ENCODE assay signal across 1 cellular context in the genomic region with DNA sequence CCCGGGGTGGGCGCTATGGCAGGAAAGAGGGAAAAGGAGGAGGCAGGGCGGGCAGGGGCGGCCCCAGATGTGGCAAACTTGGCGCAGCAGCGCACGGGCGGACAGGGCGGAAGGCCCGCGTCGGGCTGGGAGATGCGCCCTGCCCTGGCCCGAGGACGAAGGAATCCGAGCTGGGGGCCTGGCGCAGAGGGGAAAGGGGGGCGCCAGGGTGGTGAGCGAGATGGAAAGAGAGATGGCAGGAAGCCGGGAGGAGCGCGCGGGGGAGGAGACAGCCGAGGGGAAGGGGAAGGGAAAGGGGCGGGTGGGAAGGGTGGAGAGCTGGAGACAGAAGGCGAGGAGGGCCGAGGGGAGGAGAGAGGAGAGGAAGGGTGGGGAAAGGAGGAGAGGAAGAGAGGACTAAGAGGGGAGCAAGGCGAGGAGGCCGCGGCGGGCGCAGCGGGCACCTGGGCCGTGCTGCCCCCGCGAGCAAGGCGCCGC.
TF ChIP-seq lines count a peak whose summit lies in the region.

A gene (plus strand): TSS at position 380 of the 477 bp plus-strand sequence. CDS start 147 bp downstream, outside the sequence.

TF ChIP-seq in WTC11, 78 proteins besides CTCF, POLR2A, EP300 and RAD21 (continued from another document):
- TF ChIP-seq, protein P1, sequence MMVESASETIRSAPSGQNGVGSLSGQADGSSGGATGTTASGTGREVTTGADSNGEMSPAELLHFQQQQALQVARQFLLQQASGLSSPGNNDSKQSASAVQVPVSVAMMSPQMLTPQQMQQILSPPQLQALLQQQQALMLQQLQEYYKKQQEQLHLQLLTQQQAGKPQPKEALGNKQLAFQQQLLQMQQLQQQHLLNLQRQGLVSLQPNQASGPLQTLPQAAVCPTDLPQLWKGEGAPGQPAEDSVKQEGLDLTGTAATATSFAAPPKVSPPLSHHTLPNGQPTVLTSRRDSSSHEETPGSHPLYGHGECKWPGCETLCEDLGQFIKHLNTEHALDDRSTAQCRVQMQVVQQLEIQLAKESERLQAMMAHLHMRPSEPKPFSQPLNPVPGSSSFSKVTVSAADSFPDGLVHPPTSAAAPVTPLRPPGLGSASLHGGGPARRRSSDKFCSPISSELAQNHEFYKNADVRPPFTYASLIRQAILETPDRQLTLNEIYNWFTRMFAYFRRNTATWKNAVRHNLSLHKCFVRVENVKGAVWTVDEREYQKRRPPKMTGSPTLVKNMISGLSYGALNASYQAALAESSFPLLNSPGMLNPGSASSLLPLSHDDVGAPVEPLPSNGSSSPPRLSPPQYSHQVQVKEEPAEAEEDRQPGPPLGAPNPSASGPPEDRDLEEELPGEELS (CRISPR knock-in tag; IDR thresholded peaks at IDR 0.05) = no peak
- TF ChIP-seq CBFB (CRISPR knock-in tag; IDR thresholded peaks at IDR 0.05; ENCODE audit: low read depth) = no peak
- TF ChIP-seq ZNF232 (CRISPR knock-in tag; IDR thresholded peaks at IDR 0.05) = 0 out of 2 replicates have a peak, but pooled peaks have one; percentile 48
- TF ChIP-seq, protein P2, sequence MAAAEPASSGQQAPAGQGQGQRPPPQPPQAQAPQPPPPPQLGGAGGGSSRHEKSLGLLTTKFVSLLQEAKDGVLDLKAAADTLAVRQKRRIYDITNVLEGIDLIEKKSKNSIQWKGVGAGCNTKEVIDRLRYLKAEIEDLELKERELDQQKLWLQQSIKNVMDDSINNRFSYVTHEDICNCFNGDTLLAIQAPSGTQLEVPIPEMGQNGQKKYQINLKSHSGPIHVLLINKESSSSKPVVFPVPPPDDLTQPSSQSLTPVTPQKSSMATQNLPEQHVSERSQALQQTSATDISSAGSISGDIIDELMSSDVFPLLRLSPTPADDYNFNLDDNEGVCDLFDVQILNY (CRISPR knock-in tag; IDR thresholded peaks at IDR 0.05) = peak; percentile 37; the same call in 1 of the 2 replicates
- no peak for TF ChIP-seq ATF1 (CRISPR knock-in tag; IDR thresholded peaks at IDR 0.05)
- no peak for TF ChIP-seq FOXJ3 (CRISPR knock-in tag; IDR thresholded peaks at IDR 0.05; ENCODE audit: borderline replicate concordance)
- TF ChIP-seq, protein P3, sequence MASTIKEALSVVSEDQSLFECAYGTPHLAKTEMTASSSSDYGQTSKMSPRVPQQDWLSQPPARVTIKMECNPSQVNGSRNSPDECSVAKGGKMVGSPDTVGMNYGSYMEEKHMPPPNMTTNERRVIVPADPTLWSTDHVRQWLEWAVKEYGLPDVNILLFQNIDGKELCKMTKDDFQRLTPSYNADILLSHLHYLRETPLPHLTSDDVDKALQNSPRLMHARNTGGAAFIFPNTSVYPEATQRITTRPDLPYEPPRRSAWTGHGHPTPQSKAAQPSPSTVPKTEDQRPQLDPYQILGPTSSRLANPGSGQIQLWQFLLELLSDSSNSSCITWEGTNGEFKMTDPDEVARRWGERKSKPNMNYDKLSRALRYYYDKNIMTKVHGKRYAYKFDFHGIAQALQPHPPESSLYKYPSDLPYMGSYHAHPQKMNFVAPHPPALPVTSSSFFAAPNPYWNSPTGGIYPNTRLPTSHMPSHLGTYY (CRISPR knock-in tag; IDR thresholded peaks at IDR 0.05) = no peak
- TF ChIP-seq, protein P4, sequence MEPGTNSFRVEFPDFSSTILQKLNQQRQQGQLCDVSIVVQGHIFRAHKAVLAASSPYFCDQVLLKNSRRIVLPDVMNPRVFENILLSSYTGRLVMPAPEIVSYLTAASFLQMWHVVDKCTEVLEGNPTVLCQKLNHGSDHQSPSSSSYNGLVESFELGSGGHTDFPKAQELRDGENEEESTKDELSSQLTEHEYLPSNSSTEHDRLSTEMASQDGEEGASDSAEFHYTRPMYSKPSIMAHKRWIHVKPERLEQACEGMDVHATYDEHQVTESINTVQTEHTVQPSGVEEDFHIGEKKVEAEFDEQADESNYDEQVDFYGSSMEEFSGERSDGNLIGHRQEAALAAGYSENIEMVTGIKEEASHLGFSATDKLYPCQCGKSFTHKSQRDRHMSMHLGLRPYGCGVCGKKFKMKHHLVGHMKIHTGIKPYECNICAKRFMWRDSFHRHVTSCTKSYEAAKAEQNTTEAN (CRISPR knock-in tag; IDR thresholded peaks at IDR 0.05) = no peak
- no peak for TF ChIP-seq CREM (CRISPR knock-in tag; IDR thresholded peaks at IDR 0.05)
- TF ChIP-seq CREB1 (CRISPR knock-in tag; IDR thresholded peaks at IDR 0.05) = no peak
- no peak for TF ChIP-seq ZNF138 (CRISPR knock-in tag; conservative IDR thresholded peaks at IDR 0.05)
- no peak for TF ChIP-seq GRHL2 (CRISPR knock-in tag; IDR thresholded peaks at IDR 0.05; ENCODE audit: insufficient replicate concordance, severe bottlenecking)
- TF ChIP-seq, protein P5, sequence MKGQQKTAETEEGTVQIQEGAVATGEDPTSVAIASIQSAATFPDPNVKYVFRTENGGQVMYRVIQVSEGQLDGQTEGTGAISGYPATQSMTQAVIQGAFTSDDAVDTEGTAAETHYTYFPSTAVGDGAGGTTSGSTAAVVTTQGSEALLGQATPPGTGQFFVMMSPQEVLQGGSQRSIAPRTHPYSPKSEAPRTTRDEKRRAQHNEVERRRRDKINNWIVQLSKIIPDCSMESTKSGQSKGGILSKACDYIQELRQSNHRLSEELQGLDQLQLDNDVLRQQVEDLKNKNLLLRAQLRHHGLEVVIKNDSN (CRISPR knock-in tag; IDR thresholded peaks at IDR 0.05) = no peak
- no peak for TF ChIP-seq PRRX2 (CRISPR knock-in tag; IDR thresholded peaks at IDR 0.05)
- TF ChIP-seq, protein P6, sequence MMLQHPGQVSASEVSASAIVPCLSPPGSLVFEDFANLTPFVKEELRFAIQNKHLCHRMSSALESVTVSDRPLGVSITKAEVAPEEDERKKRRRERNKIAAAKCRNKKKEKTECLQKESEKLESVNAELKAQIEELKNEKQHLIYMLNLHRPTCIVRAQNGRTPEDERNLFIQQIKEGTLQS (CRISPR knock-in tag; conservative IDR thresholded peaks at IDR 0.05) = no peak
- TF ChIP-seq ZNF121 (CRISPR knock-in tag; IDR thresholded peaks at IDR 0.05) = 0 out of 2 replicates have a peak, but pooled peaks have one; percentile 22
- no peak for TF ChIP-seq ZNF396 (CRISPR knock-in tag; IDR thresholded peaks at IDR 0.05; ENCODE audit: borderline replicate concordance)
- no peak for TF ChIP-seq TCF7 (CRISPR knock-in tag; IDR thresholded peaks at IDR 0.05; ENCODE audit: low read depth)
- TF ChIP-seq, protein P7, sequence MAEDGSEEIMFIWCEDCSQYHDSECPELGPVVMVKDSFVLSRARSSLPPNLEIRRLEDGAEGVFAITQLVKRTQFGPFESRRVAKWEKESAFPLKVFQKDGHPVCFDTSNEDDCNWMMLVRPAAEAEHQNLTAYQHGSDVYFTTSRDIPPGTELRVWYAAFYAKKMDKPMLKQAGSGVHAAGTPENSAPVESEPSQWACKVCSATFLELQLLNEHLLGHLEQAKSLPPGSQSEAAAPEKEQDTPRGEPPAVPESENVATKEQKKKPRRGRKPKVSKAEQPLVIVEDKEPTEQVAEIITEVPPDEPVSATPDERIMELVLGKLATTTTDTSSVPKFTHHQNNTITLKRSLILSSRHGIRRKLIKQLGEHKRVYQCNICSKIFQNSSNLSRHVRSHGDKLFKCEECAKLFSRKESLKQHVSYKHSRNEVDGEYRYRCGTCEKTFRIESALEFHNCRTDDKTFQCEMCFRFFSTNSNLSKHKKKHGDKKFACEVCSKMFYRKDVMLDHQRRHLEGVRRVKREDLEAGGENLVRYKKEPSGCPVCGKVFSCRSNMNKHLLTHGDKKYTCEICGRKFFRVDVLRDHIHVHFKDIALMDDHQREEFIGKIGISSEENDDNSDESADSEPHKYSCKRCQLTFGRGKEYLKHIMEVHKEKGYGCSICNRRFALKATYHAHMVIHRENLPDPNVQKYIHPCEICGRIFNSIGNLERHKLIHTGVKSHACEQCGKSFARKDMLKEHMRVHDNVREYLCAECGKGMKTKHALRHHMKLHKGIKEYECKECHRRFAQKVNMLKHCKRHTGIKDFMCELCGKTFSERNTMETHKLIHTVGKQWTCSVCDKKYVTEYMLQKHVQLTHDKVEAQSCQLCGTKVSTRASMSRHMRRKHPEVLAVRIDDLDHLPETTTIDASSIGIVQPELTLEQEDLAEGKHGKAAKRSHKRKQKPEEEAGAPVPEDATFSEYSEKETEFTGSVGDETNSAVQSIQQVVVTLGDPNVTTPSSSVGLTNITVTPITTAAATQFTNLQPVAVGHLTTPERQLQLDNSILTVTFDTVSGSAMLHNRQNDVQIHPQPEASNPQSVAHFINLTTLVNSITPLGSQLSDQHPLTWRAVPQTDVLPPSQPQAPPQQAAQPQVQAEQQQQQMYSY (CRISPR knock-in tag; IDR thresholded peaks at IDR 0.05) = no peak
- TF ChIP-seq, protein P8, sequence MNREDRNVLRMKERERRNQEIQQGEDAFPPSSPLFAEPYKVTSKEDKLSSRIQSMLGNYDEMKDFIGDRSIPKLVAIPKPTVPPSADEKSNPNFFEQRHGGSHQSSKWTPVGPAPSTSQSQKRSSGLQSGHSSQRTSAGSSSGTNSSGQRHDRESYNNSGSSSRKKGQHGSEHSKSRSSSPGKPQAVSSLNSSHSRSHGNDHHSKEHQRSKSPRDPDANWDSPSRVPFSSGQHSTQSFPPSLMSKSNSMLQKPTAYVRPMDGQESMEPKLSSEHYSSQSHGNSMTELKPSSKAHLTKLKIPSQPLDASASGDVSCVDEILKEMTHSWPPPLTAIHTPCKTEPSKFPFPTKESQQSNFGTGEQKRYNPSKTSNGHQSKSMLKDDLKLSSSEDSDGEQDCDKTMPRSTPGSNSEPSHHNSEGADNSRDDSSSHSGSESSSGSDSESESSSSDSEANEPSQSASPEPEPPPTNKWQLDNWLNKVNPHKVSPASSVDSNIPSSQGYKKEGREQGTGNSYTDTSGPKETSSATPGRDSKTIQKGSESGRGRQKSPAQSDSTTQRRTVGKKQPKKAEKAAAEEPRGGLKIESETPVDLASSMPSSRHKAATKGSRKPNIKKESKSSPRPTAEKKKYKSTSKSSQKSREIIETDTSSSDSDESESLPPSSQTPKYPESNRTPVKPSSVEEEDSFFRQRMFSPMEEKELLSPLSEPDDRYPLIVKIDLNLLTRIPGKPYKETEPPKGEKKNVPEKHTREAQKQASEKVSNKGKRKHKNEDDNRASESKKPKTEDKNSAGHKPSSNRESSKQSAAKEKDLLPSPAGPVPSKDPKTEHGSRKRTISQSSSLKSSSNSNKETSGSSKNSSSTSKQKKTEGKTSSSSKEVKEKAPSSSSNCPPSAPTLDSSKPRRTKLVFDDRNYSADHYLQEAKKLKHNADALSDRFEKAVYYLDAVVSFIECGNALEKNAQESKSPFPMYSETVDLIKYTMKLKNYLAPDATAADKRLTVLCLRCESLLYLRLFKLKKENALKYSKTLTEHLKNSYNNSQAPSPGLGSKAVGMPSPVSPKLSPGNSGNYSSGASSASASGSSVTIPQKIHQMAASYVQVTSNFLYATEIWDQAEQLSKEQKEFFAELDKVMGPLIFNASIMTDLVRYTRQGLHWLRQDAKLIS (CRISPR knock-in tag; IDR thresholded peaks at IDR 0.05; ENCODE audit: borderline replicate concordance) = no peak
- no peak for TF ChIP-seq RORB (CRISPR knock-in tag; IDR thresholded peaks at IDR 0.05)
- TF ChIP-seq, protein P9, sequence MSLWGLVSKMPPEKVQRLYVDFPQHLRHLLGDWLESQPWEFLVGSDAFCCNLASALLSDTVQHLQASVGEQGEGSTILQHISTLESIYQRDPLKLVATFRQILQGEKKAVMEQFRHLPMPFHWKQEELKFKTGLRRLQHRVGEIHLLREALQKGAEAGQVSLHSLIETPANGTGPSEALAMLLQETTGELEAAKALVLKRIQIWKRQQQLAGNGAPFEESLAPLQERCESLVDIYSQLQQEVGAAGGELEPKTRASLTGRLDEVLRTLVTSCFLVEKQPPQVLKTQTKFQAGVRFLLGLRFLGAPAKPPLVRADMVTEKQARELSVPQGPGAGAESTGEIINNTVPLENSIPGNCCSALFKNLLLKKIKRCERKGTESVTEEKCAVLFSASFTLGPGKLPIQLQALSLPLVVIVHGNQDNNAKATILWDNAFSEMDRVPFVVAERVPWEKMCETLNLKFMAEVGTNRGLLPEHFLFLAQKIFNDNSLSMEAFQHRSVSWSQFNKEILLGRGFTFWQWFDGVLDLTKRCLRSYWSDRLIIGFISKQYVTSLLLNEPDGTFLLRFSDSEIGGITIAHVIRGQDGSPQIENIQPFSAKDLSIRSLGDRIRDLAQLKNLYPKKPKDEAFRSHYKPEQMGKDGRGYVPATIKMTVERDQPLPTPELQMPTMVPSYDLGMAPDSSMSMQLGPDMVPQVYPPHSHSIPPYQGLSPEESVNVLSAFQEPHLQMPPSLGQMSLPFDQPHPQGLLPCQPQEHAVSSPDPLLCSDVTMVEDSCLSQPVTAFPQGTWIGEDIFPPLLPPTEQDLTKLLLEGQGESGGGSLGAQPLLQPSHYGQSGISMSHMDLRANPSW (CRISPR knock-in tag; conservative IDR thresholded peaks at IDR 0.05; ENCODE audit: low read depth) = no peak
- TF ChIP-seq NFATC4 (CRISPR knock-in tag; IDR thresholded peaks at IDR 0.05) = no peak
